In genomic region chr14:99946652-99947489, GRCh38 we compare ENCODE assay signal across 8 cellular contexts.
DNase-seq lines count a peak whose midpoint lies in the region; ATAC-seq, FAIRE-seq and TF ChIP-seq lines count a peak whose summit lies in the region.

No MANE protein-coding gene starts in this region.

- BruUV-seq in GM12878 (replicated peaks; lab: Mats Ljungman, UMichigan) = no TSS peak

- SMC1A ChIA-PET in GM12878 (lab: Charles Lee; ENCODE audit: uncharacterized antibody, unreplicated experiment) = interaction anchor here (0.8 to 2.7 kb wide), 3 partner anchors 8 to 31 kb away, joined by 3 to 11 read pairs (median 4); no protein-coding TSS in a partner anchor

- 0 out of 2 replicates have a peak overlapping the region, but pooled peaks have one; percentile 22 for H3K4me3 ChIP-seq in GM12878

- no peak for FAIRE-seq in HTR-8/SVneo (lab: Jason Lieb, UNC)
- no peak for FAIRE-seq in GM12878 (lab: Jason Lieb, UNC)

- peak; percentile 84 to 89 (median 85) for TF ChIP-seq CTCF in GM12878 (IDR thresholded peaks at IDR 0.05 in 2 of 3, conservative IDR thresholded peaks at IDR 0.05 in 1 of 3; ENCODE audit: control insufficient read depth in 2 of 3, extremely low read depth in 1 of 3, insufficient read depth in 1 of 3, low read depth in 3 of 3, low read length in 3 of 3)

- no peak overlapping the region for H3K27ac Mint-ChIP-seq in T-helper 1 cell treated with Interleukin-12 subunit alpha and Interleukin-12 subunit beta and Interleukin-4 antibody, amounts not matched to agents 30 μg/mL and 1 μg/mL, for 36 hours

- no peak overlapping the region; the same call in 1 of the 2 replicates for H2AFZ ChIP-seq in GM12878 (ENCODE audit: control insufficient read depth, low read depth, low read length)

- H3K27me3 Mint-ChIP-seq in T-helper 1 cell treated with Interleukin-12 subunit alpha and Interleukin-12 subunit beta and Interleukin-4 antibody, amounts not matched to agents 30 μg/mL and 1 μg/mL, for 36 hours (ENCODE audit: low read depth) = peaks cover 7% of the 10 kb centered on the region

- peak overlapping the region; percentile 53 for H3K4me3 Mint-ChIP-seq in T-helper 1 cell treated with Interleukin-12 subunit alpha and Interleukin-12 subunit beta and Interleukin-4 antibody, amounts not matched to agents 30 μg/mL and 1 μg/mL, for 36 hours

- RAD21 ChIA-PET in GM12878 (lab: Charles Lee; ENCODE audit: unreplicated experiment) = interaction anchor here (1.1 to 2.0 kb wide), 3 partner anchors 10 to 263 kb away, joined by 3 to 5 read pairs (median 3); partner anchors contain the start of gene CYP46A1

- H3K9me3 ChIP-seq in GM12878 (replicated peaks; ENCODE audit: control insufficient read depth, insufficient read depth, low read length) = no peaks in the 10 kb centered on the region

- POLR2A ChIA-PET in GM12878 (lab: Charles Lee) = no interaction called here

- DNase-seq in AG08395 (ENCODE audit: low spot score) = peak; percentile 62
- peak; percentile 61 for DNase-seq in HTR-8/SVneo (ENCODE audit: insufficient read length, low spot score)
- no peak for DNase-seq in GM12878 (ENCODE audit: low read depth, low spot score)
- DNase-seq in left colon = peak in 1 of 2 donors; percentile 32
- DNase-seq in stimulated activated CD8-positive, alpha-beta memory T cell treated with anti-CD3 and anti-CD28 coated beads, Interleukin-12 subunit alpha, Interleukin-12 subunit beta, amount 100 ng/mL, for 1 hour (ENCODE audit: low read depth) = peak; percentile 39
- no peak for DNase-seq in NCI-H774 (lab: John Stamatoyannopoulos, UW)

- CTCF ChIA-PET in GM12878 (lab: Yijun Ruan, JAX) = interaction anchor here (0.6 to 3.3 kb wide), 20 partner anchors 8 to 232 kb away, joined by 3 to 15 read pairs (median 4); no protein-coding TSS in a partner anchor

- no peak for TF ChIP-seq POLR2A in GM12878 (IDR thresholded peaks at IDR 0.05; ENCODE audit: low read depth, low read length)

- intact Hi-C loops in GM12878 (cut with micrococcal nuclease; ENCODE audit: unreplicated experiment) = loop anchor here (5.0 kb wide), 1 partner anchor 45 kb away; no protein-coding TSS in a partner anchor
- intact Hi-C loops in left colon (cut with DNase I, micrococcal nuclease) = no loop called here

- ATAC-seq in GM19035 (IDR thresholded peaks at IDR 0.05; ENCODE audit: unreplicated experiment) (peak; percentile 68), GM12878 (peak; percentile 90), left colon (peak; percentile 69)

- H3K79me2 ChIP-seq in GM12878 (ENCODE audit: control insufficient read depth, insufficient read depth, low read length) = no peaks in the 10 kb centered on the region

- TF ChIP-seq RAD21 in GM12878 (IDR thresholded peaks at IDR 0.05; ENCODE audit: insufficient read depth, low read depth, low read length) = peak; percentile 60

- H3K9ac ChIP-seq in GM12878 (ENCODE audit: control insufficient read depth, insufficient read depth, low read length) = no peak overlapping the region

- TF ChIP-seq EP300 in GM12878 (IDR thresholded peaks at IDR 0.05; ENCODE audit: borderline replicate concordance in 1 of 2, control insufficient read depth in 1 of 2, low read depth in 2 of 2, low read length in 2 of 2) = no peak

- no peak overlapping the region for H3K27ac ChIP-seq in GM12878 (ENCODE audit: control insufficient read depth, insufficient read depth)

- in situ Hi-C loops in GM12878 (cut with MboI) = no loop called here

- no peaks in the 10 kb centered on the region for H3K36me3 Mint-ChIP-seq in T-helper 1 cell treated with Interleukin-12 subunit alpha and Interleukin-12 subunit beta and Interleukin-4 antibody, amounts not matched to agents 30 μg/mL and 1 μg/mL, for 36 hours (ENCODE audit: low read depth)

- H4K20me1 ChIP-seq in GM12878 (ENCODE audit: control insufficient read depth, insufficient read depth) = no peaks in the 10 kb centered on the region

- no peaks in the 10 kb centered on the region for H3K9me3 Mint-ChIP-seq in T-helper 1 cell treated with Interleukin-12 subunit alpha and Interleukin-12 subunit beta and Interleukin-4 antibody, amounts not matched to agents 30 μg/mL and 1 μg/mL, for 36 hours

- WGBS in GM12878 (ENCODE audit: insufficient coverage, insufficient replicate concordance, low lambda C conversion rate, missing lambda C conversion rate) = 10% methylated on average over 33 of the region's 33 CpGs

- H3K4me2 ChIP-seq in GM12878 (ENCODE audit: control insufficient read depth, insufficient read depth) = peak overlapping the region; percentile 55; the same call in 1 of the 2 replicates

- H3K36me3 ChIP-seq in GM12878 (ENCODE audit: control insufficient read depth in 2 of 2, insufficient read depth in 2 of 2, low read length in 1 of 2) = no peaks in the 10 kb centered on the region

- peaks cover 3% of the 10 kb centered on the region for H3K4me1 Mint-ChIP-seq in T-helper 1 cell treated with Interleukin-12 subunit alpha and Interleukin-12 subunit beta and Interleukin-4 antibody, amounts not matched to agents 30 μg/mL and 1 μg/mL, for 36 hours (ENCODE audit: low read depth)

- peaks cover 0 to 4% of the 10 kb centered on the region in 2 experiments; a peak in 3 of 4 replicates for H3K27me3 ChIP-seq in GM12878 (replicated peaks in 1 of 2; ENCODE audit: control insufficient read depth in 2 of 2, insufficient read depth in 2 of 2, low read length in 1 of 2)

- H3K4me1 ChIP-seq in GM12878 (ENCODE audit: control insufficient read depth, insufficient read depth, low read length) = peaks cover 8% of the 10 kb centered on the region

TF ChIP-seq in GM12878, 131 proteins besides CTCF, POLR2A, EP300 and RAD21:
- no peak for TF ChIP-seq PAX8 (IDR thresholded peaks at IDR 0.05)
- 0 out of 4 replicates have a peak, but pooled peaks of 1 of the 2 experiments have one; percentile 14 for TF ChIP-seq BHLHE40 (IDR thresholded peaks at IDR 0.05; ENCODE audit: borderline replicate concordance in 1 of 2, low read depth in 2 of 2, low read length in 1 of 2)
- TF ChIP-seq, protein P1, sequence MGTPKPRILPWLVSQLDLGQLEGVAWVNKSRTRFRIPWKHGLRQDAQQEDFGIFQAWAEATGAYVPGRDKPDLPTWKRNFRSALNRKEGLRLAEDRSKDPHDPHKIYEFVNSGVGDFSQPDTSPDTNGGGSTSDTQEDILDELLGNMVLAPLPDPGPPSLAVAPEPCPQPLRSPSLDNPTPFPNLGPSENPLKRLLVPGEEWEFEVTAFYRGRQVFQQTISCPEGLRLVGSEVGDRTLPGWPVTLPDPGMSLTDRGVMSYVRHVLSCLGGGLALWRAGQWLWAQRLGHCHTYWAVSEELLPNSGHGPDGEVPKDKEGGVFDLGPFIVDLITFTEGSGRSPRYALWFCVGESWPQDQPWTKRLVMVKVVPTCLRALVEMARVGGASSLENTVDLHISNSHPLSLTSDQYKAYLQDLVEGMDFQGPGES (IDR thresholded peaks at IDR 0.05) = no peak
- no peak for TF ChIP-seq ESRRA (IDR thresholded peaks at IDR 0.05; ENCODE audit: low read length)
- TF ChIP-seq SMC3 (IDR thresholded peaks at IDR 0.05; ENCODE audit: borderline replicate concordance, low read length) = peak; percentile 65
- no peak for TF ChIP-seq CREM (IDR thresholded peaks at IDR 0.05; ENCODE audit: low read depth)
- peak; percentile 32; the same call in 1 of the 2 replicates for TF ChIP-seq YY1 (IDR thresholded peaks at IDR 0.05; ENCODE audit: low read depth, low read length)
- TF ChIP-seq MTA3 (IDR thresholded peaks at IDR 0.05; ENCODE audit: borderline replicate concordance, low read length) = no peak
- TF ChIP-seq, protein P2, sequence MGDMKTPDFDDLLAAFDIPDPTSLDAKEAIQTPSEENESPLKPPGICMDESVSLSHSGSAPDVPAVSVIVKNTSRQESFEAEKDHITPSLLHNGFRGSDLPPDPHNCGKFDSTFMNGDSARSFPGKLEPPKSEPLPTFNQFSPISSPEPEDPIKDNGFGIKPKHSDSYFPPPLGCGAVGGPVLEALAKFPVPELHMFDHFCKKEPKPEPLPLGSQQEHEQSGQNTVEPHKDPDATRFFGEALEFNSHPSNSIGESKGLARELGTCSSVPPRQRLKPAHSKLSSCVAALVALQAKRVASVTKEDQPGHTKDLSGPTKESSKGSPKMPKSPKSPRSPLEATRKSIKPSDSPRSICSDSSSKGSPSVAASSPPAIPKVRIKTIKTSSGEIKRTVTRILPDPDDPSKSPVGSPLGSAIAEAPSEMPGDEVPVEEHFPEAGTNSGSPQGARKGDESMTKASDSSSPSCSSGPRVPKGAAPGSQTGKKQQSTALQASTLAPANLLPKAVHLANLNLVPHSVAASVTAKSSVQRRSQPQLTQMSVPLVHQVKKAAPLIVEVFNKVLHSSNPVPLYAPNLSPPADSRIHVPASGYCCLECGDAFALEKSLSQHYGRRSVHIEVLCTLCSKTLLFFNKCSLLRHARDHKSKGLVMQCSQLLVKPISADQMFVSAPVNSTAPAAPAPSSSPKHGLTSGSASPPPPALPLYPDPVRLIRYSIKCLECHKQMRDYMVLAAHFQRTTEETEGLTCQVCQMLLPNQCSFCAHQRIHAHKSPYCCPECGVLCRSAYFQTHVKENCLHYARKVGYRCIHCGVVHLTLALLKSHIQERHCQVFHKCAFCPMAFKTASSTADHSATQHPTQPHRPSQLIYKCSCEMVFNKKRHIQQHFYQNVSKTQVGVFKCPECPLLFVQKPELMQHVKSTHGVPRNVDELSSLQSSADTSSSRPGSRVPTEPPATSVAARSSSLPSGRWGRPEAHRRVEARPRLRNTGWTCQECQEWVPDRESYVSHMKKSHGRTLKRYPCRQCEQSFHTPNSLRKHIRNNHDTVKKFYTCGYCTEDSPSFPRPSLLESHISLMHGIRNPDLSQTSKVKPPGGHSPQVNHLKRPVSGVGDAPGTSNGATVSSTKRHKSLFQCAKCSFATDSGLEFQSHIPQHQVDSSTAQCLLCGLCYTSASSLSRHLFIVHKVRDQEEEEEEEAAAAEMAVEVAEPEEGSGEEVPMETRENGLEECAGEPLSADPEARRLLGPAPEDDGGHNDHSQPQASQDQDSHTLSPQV (IDR thresholded peaks at IDR 0.05) = no peak
- TF ChIP-seq ZNF217 (IDR thresholded peaks at IDR 0.05) = no peak
- TF ChIP-seq NRF1 (conservative IDR thresholded peaks at IDR 0.05; ENCODE audit: low read depth, low read length) = no peak
- TF ChIP-seq RUNX3 (IDR thresholded peaks at IDR 0.05; ENCODE audit: low read length) = peak; percentile 6; the same call in 1 of the 2 replicates
- TF ChIP-seq NR2C1 (IDR thresholded peaks at IDR 0.05) = no peak
- TF ChIP-seq EED (IDR thresholded peaks at IDR 0.05; ENCODE audit: low read depth) = no peak

Comparison
In these comparisons a context has a peak if more than half of its experiments do, and no peak if none do; other contexts are left out.
1. DNase-seq: peak in AG08395 (single experiment), HTR-8/SVneo (single experiment) and stimulated activated CD8-positive, alpha-beta memory T cell treated with anti-CD3 and anti-CD28 coated beads, Interleukin-12 subunit alpha, Interleukin-12 subunit beta, amount 100 ng/mL, for 1 hour (single experiment); none in GM12878 (single experiment) and NCI-H774 (single experiment).
2. Peak in every context shown above with its lines, with median percentiles within 50 percentile points of each other: ATAC-seq.